Comparison of ENCODE assay signal across 4 cellular contexts in the genomic region with DNA sequence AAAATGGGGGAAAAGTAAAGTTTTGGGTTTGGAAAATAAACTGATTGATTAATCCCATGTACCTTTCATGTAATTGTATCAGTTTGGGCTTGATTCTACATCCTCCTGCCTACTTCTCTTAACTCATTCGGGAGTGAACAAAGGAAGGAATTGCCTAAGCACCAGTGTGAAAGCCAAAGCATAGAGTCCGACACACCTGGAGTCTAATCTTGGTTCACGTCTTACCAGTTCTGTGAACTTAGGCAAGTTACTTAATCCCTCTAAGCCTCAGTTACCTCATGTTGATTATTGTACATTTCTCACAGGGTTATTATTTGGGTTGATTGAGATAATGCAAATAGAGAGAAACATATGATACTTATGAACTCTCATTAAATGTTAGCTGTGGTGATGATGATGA. TPM values are rescaled to one million over a fixed set of nuclear protein-coding genes. Genes with fewer than 3 reads are reported as not detected.
"Had no signal": no experiment of that assay in that cellular context is flagged by ENCODE, and none has a peak within 500 bp of the region (broad histone marks: within the 10 kb centered on the region; RNA-seq: fewer than 3 reads in every experiment).

No MANE protein-coding gene starts in this region.

- DNase-seq: GDM1, GF-D8 had no signal

- H3K4me3 ChIP-seq: GM12878 had no signal

- ATAC-seq: GM12878 had no signal

RNA-seq across cellular contexts. Expression of a gene that starts 41.1 kb away (rescaled TPM):
- total RNA-seq: G401, GM12878 had no signal
